ENCODE assay signal across 8 cellular contexts in genomic region chr11:123063396-123064267, GRCh38. TPM values are rescaled to one million over a fixed set of nuclear protein-coding genes. Genes with fewer than 3 reads are reported as not detected.
DNase-seq lines count a peak whose midpoint lies in the region; ATAC-seq and TF ChIP-seq lines count a peak whose summit lies in the region.

No MANE protein-coding gene starts in this region.

- H3K4me3 ChIP-seq in A673 (ENCODE audit: low read depth, low read length, poor library complexity, severe bottlenecking), result peak overlapping the region; percentile 83
- peak overlapping the region; percentile 88 for H3K4me3 ChIP-seq in GM12864 (ENCODE audit: low read depth, low read length)
- H3K4me3 ChIP-seq in NT2/D1 (ENCODE audit: insufficient read length, low read depth), result peak overlapping the region; percentile 98
- H3K4me3 ChIP-seq in left ventricle myocardium inferior, result peak overlapping the region; percentile 98

- ATAC-seq in GM19324 (IDR thresholded peaks at IDR 0.05; ENCODE audit: low FRiP score, unreplicated experiment) (no peak), HG03439 (IDR thresholded peaks at IDR 0.05; ENCODE audit: unreplicated experiment) (no peak)

- H3K36me3 Mint-ChIP-seq in activated naive CD8-positive, alpha-beta T cell, result peaks cover 33% of the 10 kb centered on the region

- H3K9me3 Mint-ChIP-seq in activated naive CD8-positive, alpha-beta T cell (ENCODE audit: low read depth), result no peaks in the 10 kb centered on the region

- H3K27me3 ChIP-seq in A673 (replicated peaks; ENCODE audit: insufficient read depth, low read depth, low read length, poor library complexity), result no peaks in the 10 kb centered on the region
- no peaks in the 10 kb centered on the region for H3K27me3 ChIP-seq in NT2/D1 (ENCODE audit: insufficient read depth, insufficient read length)
- H3K27me3 ChIP-seq in left ventricle myocardium inferior (ENCODE audit: low read depth), result no peaks in the 10 kb centered on the region

- POLR2A ChIA-PET in A673 (lab: Charles Lee; ENCODE audit: low non-redundant PET), result interaction anchor here (0.5 to 1.3 kb wide), 2 partner anchors 20 to 132 kb away, joined by 4 to 6 read pairs; no protein-coding TSS in a partner anchor

- H3K4me1 Mint-ChIP-seq in activated naive CD8-positive, alpha-beta T cell (ENCODE audit: low read depth), result peaks cover 35% of the 10 kb centered on the region

- BruUV-seq in A673 (replicated peaks; lab: Mats Ljungman, UMichigan), result no TSS peak

- no peaks in the 10 kb centered on the region for H3K27me3 Mint-ChIP-seq in activated naive CD8-positive, alpha-beta T cell

- H3K27ac ChIP-seq in A673 (ENCODE audit: low read depth, low read length, poor library complexity, severe bottlenecking), result peak overlapping the region; percentile 100
- peak overlapping the region; percentile 100 for H3K27ac ChIP-seq in left ventricle myocardium inferior (replicated peaks)

- no peaks in the 10 kb centered on the region for H3K9me3 ChIP-seq in A673 (ENCODE audit: low read depth, low read length, poor library complexity, severe bottlenecking)
- no peaks in the 10 kb centered on the region for H3K9me3 ChIP-seq in NT2/D1 (ENCODE audit: insufficient read depth, low read length)
- no peaks in the 10 kb centered on the region for H3K9me3 ChIP-seq in left ventricle myocardium inferior (replicated peaks)

- peak overlapping the region; percentile 100 for H3K27ac Mint-ChIP-seq in activated naive CD8-positive, alpha-beta T cell

- DNase-seq in A673 (ENCODE audit: low spot score), result peak; percentile 79
- DNase-seq in GM12864 (ENCODE audit: low read depth), result no peak
- DNase-seq in NT2/D1 (ENCODE audit: low read depth, low spot score), result peak; percentile 30
- no peak for DNase-seq in left ventricle myocardium inferior
- peak; percentile 72 for DNase-seq in putamen (ENCODE audit: low spot score)

- H3K9ac ChIP-seq in NT2/D1 (ENCODE audit: insufficient read length, low read depth), result peak overlapping the region; percentile 98

- intact Hi-C loops in A673 (cut with micrococcal nuclease; ENCODE audit: unreplicated experiment) (no loop called here), left ventricle myocardium inferior (cut with micrococcal nuclease) (no loop called here)

- H3K4me1 ChIP-seq in A673 (ENCODE audit: insufficient read depth, low read length, poor library complexity, severe bottlenecking), result peaks cover 40% of the 10 kb centered on the region
- H3K4me1 ChIP-seq in NT2/D1 (ENCODE audit: insufficient read depth, insufficient read length), result no peaks in the 10 kb centered on the region
- peaks cover 67% of the 10 kb centered on the region for H3K4me1 ChIP-seq in left ventricle myocardium inferior

- peaks cover 30% of the 10 kb centered on the region for H3K36me3 ChIP-seq in A673 (ENCODE audit: insufficient read depth, low read length, poor library complexity, severe bottlenecking)
- peaks cover 33% of the 10 kb centered on the region for H3K36me3 ChIP-seq in NT2/D1 (ENCODE audit: insufficient read depth, insufficient read length, low read length)
- peaks cover 28% of the 10 kb centered on the region for H3K36me3 ChIP-seq in left ventricle myocardium inferior

- CTCF ChIA-PET in A673 (lab: Charles Lee), result interaction anchor here (1.6 kb wide), 1 partner anchor 10 kb away, joined by 10 read pairs; no protein-coding TSS in a partner anchor

- no peak for TF ChIP-seq CTCF in A673 (conservative IDR thresholded peaks at IDR 0.05; ENCODE audit: low read depth, low read length)
- TF ChIP-seq CTCF in GM12864 (IDR thresholded peaks at IDR 0.05; ENCODE audit: low read depth, low read length, missing control alignments), result no peak
- no peak for TF ChIP-seq CTCF in left ventricle myocardium inferior (IDR thresholded peaks at IDR 0.05; ENCODE audit: borderline replicate concordance)

- peak overlapping the region; percentile 99 for H3K4me3 Mint-ChIP-seq in activated naive CD8-positive, alpha-beta T cell

RNA-seq across cellular contexts. Expression of gene HSPA8, which starts 1.7 kb away (rescaled TPM):
- 2,297 and 3,307 TPM in 2 replicates for total RNA-seq in A673 (2021)
- 1,405 TPM for total RNA-seq in left ventricle myocardium inferior

Comparison
In these comparisons a context has a peak if more than half of its experiments do, and no peak if none do; other contexts are left out.
1. DNase-seq: peak in A673 (single experiment), NT2/D1 (single experiment) and putamen (single experiment); none in GM12864 (single experiment) and left ventricle myocardium inferior (single experiment).
2. Peak in every context shown above with its lines, with median percentiles within 50 percentile points of each other: H3K4me3 ChIP-seq.